Comparison of ENCODE assay signal across 2 cellular contexts in genomic region chr22:29820941-29821789, GRCh38.
TF ChIP-seq lines count a peak whose summit lies in the region.

No MANE protein-coding gene starts in this region.

TF ChIP-seq in SK-N-SH, 30 proteins besides CTCF, POLR2A, EP300 and RAD21:
- peak; percentile 41 for TF ChIP-seq CHD2 (IDR thresholded peaks at IDR 0.05; ENCODE audit: low read length, partially characterized antibody)
- peak; percentile 27; the same call in 1 of the 2 replicates for TF ChIP-seq JUND (IDR thresholded peaks at IDR 0.05)
- TF ChIP-seq IRF3 (IDR thresholded peaks at IDR 0.05; ENCODE audit: low read depth, low read length): no peak
- no peak for TF ChIP-seq TEAD4 (IDR thresholded peaks at IDR 0.05; ENCODE audit: borderline replicate concordance, insufficient read depth)
- peak; percentile 30; the same call in 1 of the 2 replicates for TF ChIP-seq MXI1 (IDR thresholded peaks at IDR 0.05; ENCODE audit: low read depth, low read length)
- TF ChIP-seq USF2 (IDR thresholded peaks at IDR 0.05; ENCODE audit: borderline replicate concordance, low read depth, low read length): no peak
- peak; percentile 57; the same call in 1 of the 2 replicates for TF ChIP-seq PBX3 (IDR thresholded peaks at IDR 0.05)
- 0 out of 2 replicates have a peak, but pooled peaks have one; percentile 3 for TF ChIP-seq SMC3 (IDR thresholded peaks at IDR 0.05; ENCODE audit: low read depth, low read length)
- TF ChIP-seq NFIC (IDR thresholded peaks at IDR 0.05; ENCODE audit: borderline replicate concordance): peak; percentile 90
- TF ChIP-seq MAX (IDR thresholded peaks at IDR 0.05; ENCODE audit: low read depth): 0 out of 2 replicates have a peak, but pooled peaks have one; percentile 20
- no peak for TF ChIP-seq USF1 (IDR thresholded peaks at IDR 0.05; ENCODE audit: borderline replicate concordance, low read depth)
- TF ChIP-seq FOXJ3 (CRISPR knock-in tag; IDR thresholded peaks at IDR 0.05): no peak
- TF ChIP-seq FOSL2 (IDR thresholded peaks at IDR 0.05; ENCODE audit: borderline replicate concordance, low read depth): peak; percentile 47; the same call in 1 of the 2 replicates
- peak; percentile 68 for TF ChIP-seq TCF12 (IDR thresholded peaks at IDR 0.05)
- TF ChIP-seq SIN3A (IDR thresholded peaks at IDR 0.05; ENCODE audit: borderline replicate concordance, low read depth, low read length): peak; percentile 34; the same call in 1 of the 2 replicates
- peak; percentile 68; the same call in 1 of the 2 replicates for TF ChIP-seq ELF1 (IDR thresholded peaks at IDR 0.05)

TF ChIP-seq in endothelial cell of umbilical vein, 7 proteins besides CTCF, POLR2A, EP300 and RAD21:
- no peak for TF ChIP-seq MYC (IDR thresholded peaks at IDR 0.05; ENCODE audit: low read depth, low read length)
- peak; percentile 62 for TF ChIP-seq JUN (IDR thresholded peaks at IDR 0.05; ENCODE audit: borderline replicate concordance, insufficient read depth, insufficient read length, low read depth)
- peak; percentile 84 for TF ChIP-seq GATA2 (IDR thresholded peaks at IDR 0.05; ENCODE audit: insufficient read depth, insufficient read length, low read depth, low read length)
- TF ChIP-seq EZH2 (IDR thresholded peaks at IDR 0.05; ENCODE audit: borderline replicate concordance, low read depth, low read length, severe bottlenecking): no peak
- peak; percentile 59 for TF ChIP-seq POLR2AphosphoS5 (IDR thresholded peaks at IDR 0.05; ENCODE audit: insufficient read depth, low read depth, low read length)
- no peak for TF ChIP-seq MAX (IDR thresholded peaks at IDR 0.05; ENCODE audit: insufficient read depth, insufficient read length)
- peak; percentile 69 for TF ChIP-seq FOS (IDR thresholded peaks at IDR 0.05; ENCODE audit: borderline replicate concordance, insufficient read depth, low read length)
